ENCODE assay signal across 11 cellular contexts in genomic region chr6:145836170-145836569, GRCh38. TPM values are rescaled to one million over a fixed set of nuclear protein-coding genes. Genes with fewer than 3 reads are reported as not detected.
A peak's percentile ranks its signal among the peaks of the same experiment; 100 is the strongest.
DNase-seq lines count a peak whose midpoint lies in the region; ATAC-seq and TF ChIP-seq lines count a peak whose summit lies in the region.
"Had no signal": no experiment of that assay in that cellular context is flagged by ENCODE, and none has a peak within 500 bp of the region (broad histone marks: within the 10 kb centered on the region; RNA-seq: fewer than 3 reads in every experiment).

No MANE protein-coding gene starts in this region.

- no peak overlapping the region for H2AK5ac ChIP-seq in trophoblast cell (ENCODE audit: low read length)

- H2BK120ac ChIP-seq in trophoblast cell (ENCODE audit: insufficient read depth, low read length, poor library complexity): peak overlapping the region; percentile 15

- H3K27me3 ChIP-seq in HUES64 (ENCODE audit: insufficient read depth, low read length) (no peaks in the 10 kb centered on the region), trophoblast cell (ENCODE audit: insufficient read depth, low read length) (no peaks in the 10 kb centered on the region), vagina (no peaks in the 10 kb centered on the region)
- H3K27me3 ChIP-seq: tibial artery had no signal

- no peak overlapping the region for H3K18ac ChIP-seq in trophoblast cell (ENCODE audit: low read length)

- no peaks in the 10 kb centered on the region for H3K36me3 ChIP-seq in HUES64 (ENCODE audit: insufficient read depth, low read length)
- peaks cover 0 to under 1% of the 10 kb centered on the region in 2 experiments for H3K36me3 ChIP-seq in trophoblast cell (ENCODE audit: control insufficient read depth in 1 of 2, insufficient read depth in 2 of 2, low read length in 2 of 2)
- no peaks in the 10 kb centered on the region for H3K36me3 ChIP-seq in vagina
- H3K36me3 ChIP-seq: tibial artery had no signal

- no peak overlapping the region for H4K91ac ChIP-seq in trophoblast cell (ENCODE audit: low read depth, low read length)

- H2BK12ac ChIP-seq in trophoblast cell (ENCODE audit: low read length): peak overlapping the region; percentile 36

- no peak overlapping the region for H3K4ac ChIP-seq in trophoblast cell (ENCODE audit: low read depth, low read length)

- no peak overlapping the region for H3K23ac ChIP-seq in trophoblast cell (ENCODE audit: low read length)

- ATAC-seq in GM21367 (IDR thresholded peaks at IDR 0.05; ENCODE audit: unreplicated experiment): peak; percentile 58
- no peak for ATAC-seq in GM21515 (IDR thresholded peaks at IDR 0.05; ENCODE audit: unreplicated experiment)

- peaks cover 10% of the 10 kb centered on the region for H3K79me1 ChIP-seq in trophoblast cell (ENCODE audit: low read length)

- no peak overlapping the region for H2AFZ ChIP-seq in trophoblast cell (ENCODE audit: insufficient read depth, low read length, poor library complexity)

- WGBS in HUES64: 40% methylated on average over 2 of the region's 2 CpGs
- no CpG with 5 or more reads among the region's 2 CpGs for WGBS in trophoblast cell (ENCODE audit: extremely low coverage, insufficient coverage, insufficient read length)

- H3K27ac ChIP-seq in HUES64 (ENCODE audit: low read depth, low read length) (peak overlapping the region; percentile 22; the same call in 1 of the 2 replicates), trophoblast cell (ENCODE audit: low read depth, low read length) (peak overlapping the region; percentile 90), vagina (no peak overlapping the region)
- H3K27ac ChIP-seq: tibial artery had no signal

- no peak overlapping the region for H3K14ac ChIP-seq in trophoblast cell (ENCODE audit: low read length)

- no peak for TF ChIP-seq POLR2A in vagina (IDR thresholded peaks at IDR 0.05)

- intact Hi-C loops in vagina (cut with DNase I): no loop called here

- H3K4me3 ChIP-seq in HUES64 (ENCODE audit: low read length) (no peak overlapping the region), cardiac fibroblast (replicated peaks in 1 of 2; ENCODE audit: low read depth in 2 of 2, low read length in 2 of 2) (no peak overlapping the region), trophoblast cell (ENCODE audit: low read depth, low read length) (no peak overlapping the region), vagina (no peak overlapping the region)
- H3K4me3 ChIP-seq: tibial artery had no signal

- peaks cover 2% of the 10 kb centered on the region for H3K79me2 ChIP-seq in trophoblast cell (ENCODE audit: control insufficient read depth, insufficient read depth, low read length, poor library complexity)

- no peak overlapping the region for H4K8ac ChIP-seq in trophoblast cell (ENCODE audit: low read depth, low read length)

- H2BK5ac ChIP-seq in trophoblast cell (ENCODE audit: low read depth, low read length, poor library complexity): peak overlapping the region; percentile 61

- H3K9ac ChIP-seq in HUES64 (ENCODE audit: low read depth, low read length): no peak overlapping the region
- no peak overlapping the region for H3K9ac ChIP-seq in trophoblast cell (ENCODE audit: low read length)

- peak overlapping the region; percentile 49 for H3K4me2 ChIP-seq in trophoblast cell (ENCODE audit: low read length)

- DNase-seq in cardiac fibroblast (ENCODE audit: low read depth in 2 of 2) (peak; percentile 76 to 79), trophoblast cell (peak; percentile 45 to 75), DMS 273 treated with DMSO at 0.1 percent for 48 hours (lab: John Stamatoyannopoulos, UW) (no peak), vagina (ENCODE audit: extremely low spot score in 2 of 2) (no peak)
- DNase-seq in activated effector memory CD4-positive, alpha-beta T cell treated with anti-CD3 and anti-CD28 coated beads, Interleukin-2, amount 50 U/mL, for 16 hours: no peak
- DNase-seq: NCI-H526 treated with DMSO at 0.1 percent for 48 hours; stimulated activated CD4-positive, alpha-beta T cell treated with anti-CD3 and anti-CD28 coated beads, Interleukin-2, amount 100 ng/mL, for 48 hours; tibial artery had no signal

- peaks cover 24% of the 10 kb centered on the region; the same call in 1 of the 2 replicates for H3K4me1 ChIP-seq in HUES64 (ENCODE audit: insufficient read depth, low read length)
- peaks cover 5 to 11% of the 10 kb centered on the region in 2 experiments for H3K4me1 ChIP-seq in trophoblast cell (ENCODE audit: control insufficient read depth in 1 of 2, insufficient read depth in 2 of 2, low read length in 2 of 2)
- no peaks in the 10 kb centered on the region for H3K4me1 ChIP-seq in vagina
- H3K4me1 ChIP-seq: tibial artery had no signal

- TF ChIP-seq CTCF in cardiac fibroblast (IDR thresholded peaks at IDR 0.05; ENCODE audit: low read depth, low read length) (no peak), vagina (IDR thresholded peaks at IDR 0.05) (no peak)

- H3K9me3 ChIP-seq in HUES64 (ENCODE audit: insufficient read depth, low read depth, low read length) (no peaks in the 10 kb centered on the region), trophoblast cell (ENCODE audit: insufficient read depth, low read depth, low read length) (no peaks in the 10 kb centered on the region), vagina (no peaks in the 10 kb centered on the region)
- H3K9me3 ChIP-seq: tibial artery had no signal

- no peak overlapping the region for H4K12ac ChIP-seq in trophoblast cell (ENCODE audit: low read depth, low read length)

RNA-seq across cellular contexts. Expression of gene FBXO30, which starts 21.6 kb away (rescaled TPM):
- 13.0 TPM for polyA plus RNA-seq in HUES64 (2013, experiment 1 of 2)
- 13.0 TPM for polyA plus RNA-seq in HUES64 (2013, experiment 2 of 2)
- 6.3 and 6.6 TPM in 2 replicates for polyA plus RNA-seq in trophoblast cell (2013)
- total RNA-seq in vagina: 9.1 TPM

Comparison
In these comparisons a context has a peak if more than half of its experiments do, and no peak if none do; other contexts are left out.
1. DNase-seq: peak in cardiac fibroblast (2 of 2) and trophoblast cell (2 of 2); none in DMS 273 treated with DMSO at 0.1 percent for 48 hours (single experiment), vagina (0 of 2) and activated effector memory CD4-positive, alpha-beta T cell treated with anti-CD3 and anti-CD28 coated beads, Interleukin-2, amount 50 U/mL, for 16 hours (single experiment).